Comparison of ENCODE assay signal across 11 cellular contexts in the genomic region with DNA sequence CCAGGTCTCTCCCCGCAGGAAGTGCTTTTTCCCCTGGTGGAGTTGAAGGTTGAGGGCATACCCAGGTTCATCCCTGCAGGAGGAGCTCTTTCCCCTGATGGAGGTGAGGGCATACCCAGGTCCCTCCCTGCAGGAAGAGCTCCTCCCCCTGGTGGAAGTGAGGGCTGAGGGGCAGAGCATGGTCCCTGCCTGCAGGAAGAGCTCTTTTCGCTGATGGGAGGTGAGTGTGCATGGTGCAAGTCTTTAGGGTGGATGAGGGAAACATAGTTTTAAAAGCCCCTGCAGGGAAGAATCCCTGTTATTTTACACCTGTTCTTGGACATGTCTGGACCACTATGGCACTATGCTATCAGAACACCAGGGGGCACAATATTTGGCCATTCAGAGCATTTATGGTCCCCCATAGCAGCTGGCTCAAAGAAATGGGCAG. TPM values are rescaled to one million over a fixed set of nuclear protein-coding genes. Genes with fewer than 3 reads are reported as not detected.
DNase-seq lines count a peak whose midpoint lies in the region; ATAC-seq, FAIRE-seq and TF ChIP-seq lines count a peak whose summit lies in the region.
"Had no signal": no experiment of that assay in that cellular context is flagged by ENCODE, and none has a peak within 500 bp of the region (broad histone marks: within the 10 kb centered on the region; RNA-seq: fewer than 3 reads in every experiment).

No MANE protein-coding gene starts in this region.

- no peaks in the 10 kb centered on the region for H3K4me1 ChIP-seq in keratinocyte (ENCODE audit: control insufficient read depth, extremely low read depth, insufficient read depth, low read length)
- H3K4me1 ChIP-seq: sigmoid colon, transverse colon had no signal

- H3K27ac ChIP-seq in WERI-Rb-1: no peak overlapping the region
- H3K27ac ChIP-seq in keratinocyte (ENCODE audit: control insufficient read depth, insufficient read depth, low read length): no peak overlapping the region
- H3K27ac ChIP-seq: sigmoid colon, transverse colon had no signal

- dilution Hi-C loops in keratinocyte (cut with MboI; ENCODE audit: extremely low pct_ligation_motif_present, low sequenced_read_pairs): no loop called here

- peak; percentile 5 for DNase-seq in GM06990 (ENCODE audit: extremely low read depth, insufficient read length)
- DNase-seq in H7: peak; percentile 32
- DNase-seq in WERI-Rb-1: peak; percentile 35
- no peak for DNase-seq in keratinocyte (ENCODE audit: low read depth, low spot score)
- no peak for DNase-seq in DMS79 treated with DMSO at 0.1 percent for 48 hours (lab: John Stamatoyannopoulos, UW)
- DNase-seq in NCI-H1092 treated with DMSO at 0.1 percent for 48 hours (lab: John Stamatoyannopoulos, UW): no peak
- DNase-seq: sigmoid colon, transverse colon had no signal

- H3K9ac ChIP-seq in keratinocyte (ENCODE audit: control insufficient read depth, extremely low read depth, insufficient read depth, low read length): no peak overlapping the region

- H4K20me1 ChIP-seq in keratinocyte (ENCODE audit: control insufficient read depth, extremely low read depth, insufficient read depth, low read length): no peaks in the 10 kb centered on the region

- H3K4me3 ChIP-seq in GM06990 (replicated peaks; ENCODE audit: low read depth, low read length): no peak overlapping the region
- H3K4me3 ChIP-seq in H7 (ENCODE audit: insufficient read depth, low read depth, low read length): no peak overlapping the region
- H3K4me3 ChIP-seq in WERI-Rb-1 (ENCODE audit: low read depth, low read length): no peak overlapping the region
- no peak overlapping the region for H3K4me3 ChIP-seq in keratinocyte (ENCODE audit: control insufficient read depth in 2 of 3, extremely low read depth in 1 of 3, insufficient read depth in 2 of 3, low read depth in 1 of 3, low read length in 3 of 3)
- H3K4me3 ChIP-seq: sigmoid colon, transverse colon had no signal

- H3K27me3 ChIP-seq in GM06990 (replicated peaks; ENCODE audit: control insufficient read depth, insufficient read depth, low read length) (no peaks in the 10 kb centered on the region), H7 (ENCODE audit: control insufficient read depth, insufficient read depth, low read length) (no peaks in the 10 kb centered on the region), WERI-Rb-1 (ENCODE audit: insufficient read depth, low read depth, severe bottlenecking) (no peaks in the 10 kb centered on the region), keratinocyte (ENCODE audit: control insufficient read depth, extremely low read depth, insufficient read depth, low read length) (no peaks in the 10 kb centered on the region)
- H3K27me3 ChIP-seq: sigmoid colon, transverse colon had no signal

- H3K4me2 ChIP-seq in keratinocyte (ENCODE audit: control insufficient read depth, extremely low read depth, insufficient read depth, low read depth, low read length): no peak overlapping the region

- ATAC-seq in GM21390 (IDR thresholded peaks at IDR 0.05; ENCODE audit: unreplicated experiment) (no peak), GM21723 (IDR thresholded peaks at IDR 0.05; ENCODE audit: unreplicated experiment) (no peak)

- no peaks in the 10 kb centered on the region for H3K9me1 ChIP-seq in keratinocyte (ENCODE audit: control insufficient read depth, extremely low read depth, insufficient read depth, low read length)

- H3K79me2 ChIP-seq in keratinocyte (ENCODE audit: control insufficient read depth, insufficient read depth, low read length): no peaks in the 10 kb centered on the region

- TF ChIP-seq CTCF in GM06990 (IDR thresholded peaks at IDR 0.05; ENCODE audit: insufficient read depth, low read length, poor library complexity, severe bottlenecking) (peak; percentile 48), WERI-Rb-1 (IDR thresholded peaks at IDR 0.05; ENCODE audit: low read depth, low read length) (peak; percentile 59), keratinocyte (optimal IDR thresholded peaks at IDR 0.05 in 1 of 3, IDR thresholded peaks at IDR 0.05 in 1 of 3, conservative IDR thresholded peaks at IDR 0.05 in 1 of 3; ENCODE audit: extremely low read depth in 1 of 3, insufficient read depth in 2 of 3, low read length in 3 of 3) (peak; percentile 19 to 23 (median 19))

- H3K9me3 ChIP-seq in WERI-Rb-1 (ENCODE audit: severe bottlenecking) (no peaks in the 10 kb centered on the region), keratinocyte (ENCODE audit: control insufficient read depth, low read depth, low read length) (no peaks in the 10 kb centered on the region)
- H3K9me3 ChIP-seq: sigmoid colon, transverse colon had no signal

- no peak for FAIRE-seq in keratinocyte (lab: Jason Lieb, UNC)
- FAIRE-seq: D721Med had no signal

- no peak overlapping the region for H2AFZ ChIP-seq in keratinocyte (ENCODE audit: control insufficient read depth, low read length)

- H3K36me3 ChIP-seq in GM06990 (ENCODE audit: control insufficient read depth, insufficient read depth, low read length) (no peaks in the 10 kb centered on the region), H7 (replicated peaks; ENCODE audit: control insufficient read depth, insufficient read depth, low read length) (no peaks in the 10 kb centered on the region), WERI-Rb-1 (no peaks in the 10 kb centered on the region), keratinocyte (ENCODE audit: control insufficient read depth in 2 of 2, extremely low read depth in 1 of 2, insufficient read depth in 2 of 2, low read length in 2 of 2) (no peaks in the 10 kb centered on the region)
- H3K36me3 ChIP-seq: sigmoid colon, transverse colon had no signal

RNA-seq across cellular contexts. Expression of a gene that starts 43.7 kb away (rescaled TPM):
- total RNA-seq in H7 (2014; rRNA removed; shearing (Covaris generic)): 30.5 and 32.4 TPM in 2 replicates
- polyA plus RNA-seq in keratinocyte: 26.9 to 48.0 TPM (median 45.8 TPM) in 3 replicates
- 14.8 TPM for polyA plus RNA-seq in keratinocyte (2011; ENCODE audit: low read depth)
- 36.3 and 48.7 TPM in 2 replicates for polyA plus RNA-seq in keratinocyte (2011; cell fraction: cytosol; rRNA removed)
- 20.4 and 24.9 TPM in 2 replicates for polyA plus RNA-seq in keratinocyte (2011; cell fraction: nucleus; rRNA removed)
- polyA plus RNA-seq in keratinocyte (2012; ENCODE audit: low replicate concordance): 15.5 and 35.1 TPM in 2 replicates
- 27.3 to 50.6 TPM (median 29.4 TPM) in 3 replicates for polyA minus RNA-seq in keratinocyte
- polyA minus RNA-seq in keratinocyte (2011; cell fraction: cytosol; rRNA and poly(A)+ RNA removed): 22.8 TPM
- polyA minus RNA-seq in keratinocyte (2011; cell fraction: nucleus; rRNA and poly(A)+ RNA removed): 15.8 and 22.0 TPM in 2 replicates

RNA-seq across cellular contexts. Expression of a gene that starts 44.2 kb away (rescaled TPM):
- total RNA-seq in H7 (2014; rRNA removed; shearing (Covaris generic)): 1.0 and 1.8 TPM in 2 replicates
- polyA plus RNA-seq in keratinocyte: 2.7 to 2.9 TPM (median 2.7 TPM) in 3 replicates
- polyA plus RNA-seq in keratinocyte (2011; ENCODE audit: low read depth): 0.65 TPM
- polyA plus RNA-seq in keratinocyte (2011; cell fraction: cytosol; rRNA removed): 3.4 and 5.6 TPM in 2 replicates
- 3.1 and 3.2 TPM in 2 replicates for polyA plus RNA-seq in keratinocyte (2011; cell fraction: nucleus; rRNA removed)
- polyA plus RNA-seq in keratinocyte (2012; ENCODE audit: low replicate concordance): 1.2 and 2.5 TPM in 2 replicates
- 3.6 to 7.1 TPM (median 6.8 TPM) in 3 replicates for polyA minus RNA-seq in keratinocyte
- 3.8 TPM for polyA minus RNA-seq in keratinocyte (2011; cell fraction: cytosol; rRNA and poly(A)+ RNA removed)
- polyA minus RNA-seq in keratinocyte (2011; cell fraction: nucleus; rRNA and poly(A)+ RNA removed): 3.3 and 6.7 TPM in 2 replicates

Comparison
In these comparisons a context has a peak if more than half of its experiments do, and no peak if none do; other contexts are left out.
1. DNase-seq: peak in GM06990 (single experiment), H7 (single experiment) and WERI-Rb-1 (single experiment); none in keratinocyte (single experiment), DMS79 treated with DMSO at 0.1 percent for 48 hours (single experiment) and NCI-H1092 treated with DMSO at 0.1 percent for 48 hours (single experiment).
2. Peak in every context shown above with its lines, with median percentiles within 50 percentile points of each other: CTCF ChIP-seq.